11 cellular contexts compared by ENCODE assay signal in the genomic region with DNA sequence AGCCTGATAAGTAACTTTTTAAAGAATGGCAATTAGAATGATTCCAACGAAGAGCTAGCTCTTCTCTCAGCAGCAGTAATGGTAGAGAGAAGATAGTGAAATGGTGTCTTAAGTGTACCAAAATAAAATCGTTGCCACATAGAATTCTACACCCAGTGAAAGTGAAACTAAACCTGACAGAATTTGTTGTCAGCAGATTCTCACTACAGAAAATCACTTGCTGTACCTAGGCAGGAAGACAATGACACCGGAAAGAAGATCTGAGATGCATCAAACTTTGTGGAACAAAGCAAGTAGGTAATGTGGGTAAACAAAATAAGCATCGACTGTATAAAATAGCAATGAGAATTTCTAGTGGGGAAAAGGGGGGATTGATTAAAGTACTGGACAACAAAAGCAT. TPM values are rescaled to one million over a fixed set of nuclear protein-coding genes. Genes with fewer than 3 reads are reported as not detected.
DNase-seq lines count a peak whose midpoint lies in the region; TF ChIP-seq lines count a peak whose summit lies in the region.
"Had no signal": no experiment of that assay in that cellular context is flagged by ENCODE, and none has a peak within 500 bp of the region (broad histone marks: within the 10 kb centered on the region; RNA-seq: fewer than 3 reads in every experiment).

No MANE protein-coding gene starts in this region.

- H3K4me3 ChIP-seq in breast epithelium, result peak overlapping the region in 1 of 3 donors; percentile 31
- peak overlapping the region; percentile 27 for H3K4me3 ChIP-seq in coronary artery
- no peak overlapping the region for H3K4me3 ChIP-seq in Caco-2 (ENCODE audit: low read depth, low read length)
- no peak overlapping the region for H3K4me3 ChIP-seq in trophoblast cell (ENCODE audit: low read depth, low read length)

- H3K27ac ChIP-seq in breast epithelium (no peak overlapping the region), coronary artery (no peak overlapping the region), trophoblast cell (ENCODE audit: low read depth, low read length) (no peak overlapping the region)
- H3K27ac ChIP-seq: tibial artery had no signal

- no peak overlapping the region for H4K12ac ChIP-seq in trophoblast cell (ENCODE audit: low read depth, low read length)

- intact Hi-C loops in MCF 10A (cut with micrococcal nuclease), result no loop called here
- intact Hi-C loops in breast epithelium (cut with DNase I; ENCODE audit: low total_unique reads), result no loop called here
- intact Hi-C loops in Caco-2 (cut with micrococcal nuclease; ENCODE audit: unreplicated experiment), result no loop called here

- H4K8ac ChIP-seq in trophoblast cell (ENCODE audit: low read depth, low read length), result no peak overlapping the region

- no CpG with 5 or more reads among the region's 4 CpGs for WGBS in trophoblast cell (ENCODE audit: extremely low coverage, insufficient coverage, insufficient read length)

- H3K36me3 Mint-ChIP-seq in MCF 10A (ENCODE audit: insufficient read depth, unreplicated experiment) (no peaks in the 10 kb centered on the region), Caco-2 (ENCODE audit: insufficient read depth, unreplicated experiment) (no peaks in the 10 kb centered on the region)
- H3K36me3 Mint-ChIP-seq: mesothelial cell of epicardium had no signal

- TF ChIP-seq CTCF in MCF 10A (IDR thresholded peaks at IDR 0.05; ENCODE audit: unreplicated experiment) (no peak), breast epithelium (IDR thresholded peaks at IDR 0.05) (no peak), coronary artery (IDR thresholded peaks at IDR 0.05) (no peak), Caco-2 (IDR thresholded peaks at IDR 0.05; ENCODE audit: insufficient read depth in 1 of 2, low read depth in 1 of 2, low read length in 1 of 2, severe bottlenecking in 1 of 2, unreplicated experiment in 1 of 2) (no peak)

- H2BK5ac ChIP-seq in trophoblast cell (ENCODE audit: low read depth, low read length, poor library complexity), result no peak overlapping the region

- H3K9me3 ChIP-seq in breast epithelium, result peaks cover 0 to 7% of the 10 kb centered on the region in 2 donors
- no peaks in the 10 kb centered on the region for H3K9me3 ChIP-seq in Caco-2
- H3K9me3 ChIP-seq in trophoblast cell (ENCODE audit: insufficient read depth, low read depth, low read length), result peaks cover 4% of the 10 kb centered on the region
- H3K9me3 ChIP-seq: tibial artery had no signal

- no TSS peak for BruUV-seq in MCF 10A (replicated peaks; lab: Mats Ljungman, UMichigan)
- no TSS peak for BruUV-seq in Caco-2 (replicated peaks; lab: Mats Ljungman, UMichigan)

- H3K4me2 ChIP-seq in trophoblast cell (ENCODE audit: low read length), result no peak overlapping the region

- no peaks in the 10 kb centered on the region for H3K36me3 ChIP-seq in breast epithelium
- H3K36me3 ChIP-seq in Caco-2 (ENCODE audit: control insufficient read depth, insufficient read depth, low read length), result no peaks in the 10 kb centered on the region
- H3K36me3 ChIP-seq in trophoblast cell (ENCODE audit: control insufficient read depth in 1 of 2, insufficient read depth in 2 of 2, low read length in 2 of 2), result no peaks in the 10 kb centered on the region
- H3K36me3 ChIP-seq: heart left ventricle, tibial artery had no signal

- H2BK12ac ChIP-seq in trophoblast cell (ENCODE audit: low read length), result no peak overlapping the region

- no peak overlapping the region for H2BK120ac ChIP-seq in trophoblast cell (ENCODE audit: insufficient read depth, low read length, poor library complexity)

- H3K27me3 Mint-ChIP-seq in MCF 10A (ENCODE audit: insufficient read depth, unreplicated experiment), result no peaks in the 10 kb centered on the region
- H3K27me3 Mint-ChIP-seq in Caco-2 (ENCODE audit: insufficient read depth, unreplicated experiment), result peaks cover 14% of the 10 kb centered on the region

- no peak overlapping the region for H2AFZ ChIP-seq in trophoblast cell (ENCODE audit: insufficient read depth, low read length, poor library complexity)

- H3K4me1 ChIP-seq in breast epithelium, result no peaks in the 10 kb centered on the region
- H3K4me1 ChIP-seq in Caco-2, result no peaks in the 10 kb centered on the region
- no peaks in the 10 kb centered on the region for H3K4me1 ChIP-seq in trophoblast cell (ENCODE audit: control insufficient read depth in 1 of 2, insufficient read depth in 2 of 2, low read length in 2 of 2)

- no peaks in the 10 kb centered on the region for H3K79me2 ChIP-seq in trophoblast cell (ENCODE audit: control insufficient read depth, insufficient read depth, low read length, poor library complexity)

- no peak for TF ChIP-seq POLR2A in breast epithelium (IDR thresholded peaks at IDR 0.05)

- CTCF ChIA-PET in MCF 10A (lab: Yijun Ruan, JAX), result interaction anchor here (0.6 to 2.4 kb wide), 5 partner anchors 12 to 1358 kb away, joined by 3 to 15 read pairs (median 4); no protein-coding TSS in a partner anchor
- CTCF ChIA-PET in Caco-2 (lab: Charles Lee), result interaction anchor here (0.7 kb wide), 1 partner anchor 12 kb away, joined by 3 read pairs; no protein-coding TSS in a partner anchor

- H3K79me1 ChIP-seq in trophoblast cell (ENCODE audit: low read length), result no peaks in the 10 kb centered on the region

- peak overlapping the region; percentile 1 for H3K4me3 Mint-ChIP-seq in MCF 10A (ENCODE audit: unreplicated experiment)
- H3K4me3 Mint-ChIP-seq in Caco-2 (ENCODE audit: unreplicated experiment), result no peak overlapping the region
- H3K4me3 Mint-ChIP-seq: mesothelial cell of epicardium had no signal

- peaks cover 10% of the 10 kb centered on the region for H3K4me1 Mint-ChIP-seq in MCF 10A (ENCODE audit: insufficient read depth, unreplicated experiment)
- no peaks in the 10 kb centered on the region for H3K4me1 Mint-ChIP-seq in Caco-2 (ENCODE audit: low read depth, unreplicated experiment)
- H3K4me1 Mint-ChIP-seq: mesothelial cell of epicardium had no signal

- POLR2A ChIA-PET in MCF 10A (lab: Yijun Ruan, JAX) (no interaction called here), Caco-2 (lab: Charles Lee) (no interaction called here)

- no peak for DNase-seq in MCF 10A (ENCODE audit: unreplicated experiment)
- DNase-seq in breast epithelium (ENCODE audit: low spot score in 2 of 2), result no peak
- peak; percentile 30 for DNase-seq in NAMALWA (ENCODE audit: low spot score)
- no peak for DNase-seq in coronary artery (ENCODE audit: low spot score)
- DNase-seq in SIG-M5 treated with dmso at 0.1 percent for 504 hours (lab: John Stamatoyannopoulos, UW; ENCODE audit: unreplicated experiment), result no peak
- no peak for DNase-seq in Caco-2
- no peak for DNase-seq in trophoblast cell
- no peak for DNase-seq in amygdala (lab: John Stamatoyannopoulos, UW)
- DNase-seq: heart left ventricle, tibial artery had no signal

- peak overlapping the region; percentile 13 for H3K27ac Mint-ChIP-seq in MCF 10A (ENCODE audit: low read depth, unreplicated experiment)
- H3K27ac Mint-ChIP-seq in Caco-2 (ENCODE audit: unreplicated experiment), result no peak overlapping the region
- H3K27ac Mint-ChIP-seq: mesothelial cell of epicardium had no signal

- H3K9me3 Mint-ChIP-seq in MCF 10A (ENCODE audit: unreplicated experiment) (peaks cover 12% of the 10 kb centered on the region), Caco-2 (ENCODE audit: unreplicated experiment) (no peaks in the 10 kb centered on the region)

- H3K23ac ChIP-seq in trophoblast cell (ENCODE audit: low read length), result no peak overlapping the region

- no peak overlapping the region for H3K14ac ChIP-seq in trophoblast cell (ENCODE audit: low read length)

- H2AK5ac ChIP-seq in trophoblast cell (ENCODE audit: low read length), result no peak overlapping the region

- no peak overlapping the region for H3K4ac ChIP-seq in trophoblast cell (ENCODE audit: low read depth, low read length)

- no peak overlapping the region for H4K91ac ChIP-seq in trophoblast cell (ENCODE audit: low read depth, low read length)

- H3K18ac ChIP-seq in trophoblast cell (ENCODE audit: low read length), result no peak overlapping the region

- H3K9ac ChIP-seq in trophoblast cell (ENCODE audit: low read length), result no peak overlapping the region

- H3K27me3 ChIP-seq in breast epithelium (no peaks in the 10 kb centered on the region), Caco-2 (replicated peaks; ENCODE audit: control insufficient read depth, insufficient read depth, low read length) (no peaks in the 10 kb centered on the region), trophoblast cell (ENCODE audit: insufficient read depth, low read length) (no peaks in the 10 kb centered on the region)
- H3K27me3 ChIP-seq: heart left ventricle, tibial artery had no signal

RNA-seq across cellular contexts. Expression of a gene that starts 20.7 kb away (rescaled TPM):
- total RNA-seq in MCF 10A (2022), result 1.0 and 2.0 TPM in 2 replicates
- total RNA-seq in breast epithelium, result 10 to 100 TPM; 15.2 to 89.0 (median 40.3) TPM
- not detected in 2 replicates for total RNA-seq in Caco-2 (2022)
- not detected in 2 replicates for polyA plus RNA-seq in trophoblast cell (2013)
